Comparison of ENCODE assay signal across 1 cellular context in the genomic region with DNA sequence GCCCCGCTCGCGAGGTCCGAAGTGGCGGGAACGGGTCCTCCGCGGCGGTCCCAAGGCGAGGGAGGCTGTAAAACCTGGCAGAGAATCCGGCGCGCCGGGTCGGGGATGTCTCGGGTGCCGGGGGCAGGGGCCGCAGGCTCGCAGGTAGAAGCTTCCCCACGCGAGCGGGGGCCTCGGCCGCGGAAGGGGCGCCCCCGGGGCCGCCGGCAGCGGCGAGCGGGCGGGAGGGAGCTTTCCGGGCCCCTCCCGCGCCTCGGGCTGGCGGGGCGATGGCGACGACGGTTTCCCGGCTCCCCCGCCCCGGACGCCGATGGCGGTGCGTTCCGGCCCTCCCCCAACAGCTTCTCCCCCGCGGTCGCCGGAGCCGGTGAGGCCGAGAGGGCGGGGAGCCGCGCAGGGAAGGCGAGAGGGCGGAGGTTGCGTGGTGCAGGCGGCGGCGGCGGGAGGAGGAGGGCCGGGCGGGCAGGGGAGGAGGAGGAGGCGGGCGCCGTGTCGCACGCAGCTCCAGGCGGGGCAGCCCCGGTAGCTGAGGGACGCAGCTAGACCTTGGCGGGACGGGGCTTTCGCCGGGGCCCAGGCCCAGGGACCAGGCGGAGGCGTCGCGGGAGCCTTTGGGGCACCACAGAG.
A peak's percentile ranks its signal among the peaks of the same experiment; 100 is the strongest.
TF ChIP-seq lines count a peak whose summit lies in the region.

Gene CUL1, plus strand, starts transcription at position 507 of the 627 bp plus-strand sequence. CDS start 31,220 bp downstream, outside the sequence.

TF ChIP-seq in HepG2, 621 proteins besides CTCF, POLR2A, EP300 and RAD21 (continued from another document and continues in another):
- TF ChIP-seq, protein P1, sequence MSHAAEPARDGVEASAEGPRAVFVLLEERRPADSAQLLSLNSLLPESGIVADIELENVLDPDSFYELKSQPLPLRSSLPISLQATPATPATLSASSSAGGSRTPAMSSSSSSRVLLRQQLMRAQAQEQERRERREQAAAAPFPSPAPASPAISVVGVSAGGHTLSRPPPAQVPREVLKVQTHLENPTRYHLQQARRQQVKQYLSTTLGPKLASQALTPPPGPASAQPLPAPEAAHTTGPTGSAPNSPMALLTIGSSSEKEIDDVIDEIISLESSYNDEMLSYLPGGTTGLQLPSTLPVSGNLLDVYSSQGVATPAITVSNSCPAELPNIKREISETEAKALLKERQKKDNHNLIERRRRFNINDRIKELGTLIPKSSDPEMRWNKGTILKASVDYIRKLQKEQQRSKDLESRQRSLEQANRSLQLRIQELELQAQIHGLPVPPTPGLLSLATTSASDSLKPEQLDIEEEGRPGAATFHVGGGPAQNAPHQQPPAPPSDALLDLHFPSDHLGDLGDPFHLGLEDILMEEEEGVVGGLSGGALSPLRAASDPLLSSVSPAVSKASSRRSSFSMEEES (CRISPR knock-in tag; IDR thresholded peaks at IDR 0.05): no peak
- no peak for TF ChIP-seq RERE (CRISPR knock-in tag; IDR thresholded peaks at IDR 0.05; ENCODE audit: low read depth)
- no peak for TF ChIP-seq ZNF615 (CRISPR knock-in tag; IDR thresholded peaks at IDR 0.05; ENCODE audit: borderline replicate concordance)
- no peak for TF ChIP-seq PAX8 (CRISPR knock-in tag; IDR thresholded peaks at IDR 0.05; ENCODE audit: borderline replicate concordance)
- TF ChIP-seq ZNF562 (CRISPR knock-in tag; IDR thresholded peaks at IDR 0.05; ENCODE audit: borderline replicate concordance): no peak
- no peak for TF ChIP-seq NRL (CRISPR knock-in tag; IDR thresholded peaks at IDR 0.05; ENCODE audit: borderline replicate concordance)
- TF ChIP-seq SRY (CRISPR knock-in tag; IDR thresholded peaks at IDR 0.05): no peak; the same call in 1 of the 2 replicates
- no peak for TF ChIP-seq ZMYM4 (CRISPR knock-in tag; IDR thresholded peaks at IDR 0.05)
- no peak for TF ChIP-seq NFKBIZ (CRISPR knock-in tag; IDR thresholded peaks at IDR 0.05)
- peak; percentile 54; the same call in 1 of the 2 replicates for TF ChIP-seq PHF8 (CRISPR knock-in tag; IDR thresholded peaks at IDR 0.05)
- TF ChIP-seq MTA1 (CRISPR knock-in tag; IDR thresholded peaks at IDR 0.05; ENCODE audit: borderline replicate concordance): no peak
- TF ChIP-seq ZNF101 (CRISPR knock-in tag; IDR thresholded peaks at IDR 0.05; ENCODE audit: borderline replicate concordance, low read depth): no peak
- 0 out of 2 replicates have a peak, but pooled peaks have one; percentile 50 for TF ChIP-seq ZBTB42 (CRISPR knock-in tag; IDR thresholded peaks at IDR 0.05)
- no peak for TF ChIP-seq NR1H2 (CRISPR knock-in tag; IDR thresholded peaks at IDR 0.05; ENCODE audit: borderline replicate concordance, low read depth)
- no peak for TF ChIP-seq KLF11 (CRISPR knock-in tag; IDR thresholded peaks at IDR 0.05)
- peak; percentile 76; the same call in 1 of the 2 replicates for TF ChIP-seq ZNF672 (CRISPR knock-in tag; IDR thresholded peaks at IDR 0.05)
- no peak for TF ChIP-seq ZBTB4 (CRISPR knock-in tag; IDR thresholded peaks at IDR 0.05; ENCODE audit: borderline replicate concordance)
- TF ChIP-seq ZNF234 (CRISPR knock-in tag; conservative IDR thresholded peaks at IDR 0.05): no peak
- no peak for TF ChIP-seq FIP1L1 (IDR thresholded peaks at IDR 0.05; ENCODE audit: borderline replicate concordance, insufficient read depth, low read depth, low read length)
- no peak for TF ChIP-seq MAFF (IDR thresholded peaks at IDR 0.05; ENCODE audit: low read depth, low read length)
- TF ChIP-seq FOSL1 (CRISPR knock-in tag; IDR thresholded peaks at IDR 0.05; ENCODE audit: borderline replicate concordance): no peak
- TF ChIP-seq FOXA3 (CRISPR knock-in tag; IDR thresholded peaks at IDR 0.05): peak; percentile 34; the same call in 1 of the 2 replicates
- no peak for TF ChIP-seq NCOR1 (IDR thresholded peaks at IDR 0.05; ENCODE audit: borderline replicate concordance, low read length)
- TF ChIP-seq GTF3A (CRISPR knock-in tag; conservative IDR thresholded peaks at IDR 0.05): no peak
- no peak for TF ChIP-seq PAF1 (CRISPR knock-in tag; IDR thresholded peaks at IDR 0.05)
- TF ChIP-seq BORCS8-MEF2B (CRISPR knock-in tag; IDR thresholded peaks at IDR 0.05): no peak
- no peak for TF ChIP-seq AGO1 (IDR thresholded peaks at IDR 0.05; ENCODE audit: low read depth, low read length, poor library complexity, severe bottlenecking)
- TF ChIP-seq ZNF333 (CRISPR knock-in tag; IDR thresholded peaks at IDR 0.05; ENCODE audit: borderline replicate concordance): 0 out of 2 replicates have a peak, but pooled peaks have one; percentile 62
- TF ChIP-seq, protein P2, sequence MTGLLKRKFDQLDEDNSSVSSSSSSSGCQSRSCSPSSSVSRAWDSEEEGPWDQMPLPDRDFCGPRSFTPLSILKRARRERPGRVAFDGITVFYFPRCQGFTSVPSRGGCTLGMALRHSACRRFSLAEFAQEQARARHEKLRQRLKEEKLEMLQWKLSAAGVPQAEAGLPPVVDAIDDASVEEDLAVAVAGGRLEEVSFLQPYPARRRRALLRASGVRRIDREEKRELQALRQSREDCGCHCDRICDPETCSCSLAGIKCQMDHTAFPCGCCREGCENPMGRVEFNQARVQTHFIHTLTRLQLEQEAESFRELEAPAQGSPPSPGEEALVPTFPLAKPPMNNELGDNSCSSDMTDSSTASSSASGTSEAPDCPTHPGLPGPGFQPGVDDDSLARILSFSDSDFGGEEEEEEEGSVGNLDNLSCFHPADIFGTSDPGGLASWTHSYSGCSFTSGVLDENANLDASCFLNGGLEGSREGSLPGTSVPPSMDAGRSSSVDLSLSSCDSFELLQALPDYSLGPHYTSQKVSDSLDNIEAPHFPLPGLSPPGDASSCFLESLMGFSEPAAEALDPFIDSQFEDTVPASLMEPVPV (CRISPR knock-in tag; IDR thresholded peaks at IDR 0.05): no peak
- no peak for TF ChIP-seq ZNF781 (CRISPR knock-in tag; IDR thresholded peaks at IDR 0.05; ENCODE audit: borderline replicate concordance, not compliant biosample characterization)
- TF ChIP-seq UBTF (CRISPR knock-in tag; IDR thresholded peaks at IDR 0.05): 0 out of 2 replicates have a peak, but pooled peaks have one; percentile 71
- no peak for TF ChIP-seq ZNF552 (CRISPR knock-in tag; IDR thresholded peaks at IDR 0.05; ENCODE audit: borderline replicate concordance)
- no peak for TF ChIP-seq CBX2 (IDR thresholded peaks at IDR 0.05; ENCODE audit: low read depth, low read length)
- TF ChIP-seq CBX2 (CRISPR knock-in tag; IDR thresholded peaks at IDR 0.05; ENCODE audit: low read depth): no peak; the same call in 1 of the 2 replicates
- no peak for TF ChIP-seq TBL1XR1 (IDR thresholded peaks at IDR 0.05; ENCODE audit: borderline replicate concordance, low read length, partially characterized antibody)
- no peak for TF ChIP-seq NBN (conservative IDR thresholded peaks at IDR 0.05)
- TF ChIP-seq ZNF296 (CRISPR knock-in tag; conservative IDR thresholded peaks at IDR 0.05): no peak
- TF ChIP-seq, protein P3, sequence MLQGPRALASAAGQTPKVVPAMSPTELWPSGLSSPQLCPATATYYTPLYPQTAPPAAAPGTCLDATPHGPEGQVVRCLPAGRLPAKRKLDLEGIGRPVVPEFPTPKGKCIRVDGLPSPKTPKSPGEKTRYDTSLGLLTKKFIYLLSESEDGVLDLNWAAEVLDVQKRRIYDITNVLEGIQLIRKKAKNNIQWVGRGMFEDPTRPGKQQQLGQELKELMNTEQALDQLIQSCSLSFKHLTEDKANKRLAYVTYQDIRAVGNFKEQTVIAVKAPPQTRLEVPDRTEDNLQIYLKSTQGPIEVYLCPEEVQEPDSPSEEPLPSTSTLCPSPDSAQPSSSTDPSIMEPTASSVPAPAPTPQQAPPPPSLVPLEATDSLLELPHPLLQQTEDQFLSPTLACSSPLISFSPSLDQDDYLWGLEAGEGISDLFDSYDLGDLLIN (CRISPR knock-in tag; IDR thresholded peaks at IDR 0.05; ENCODE audit: borderline replicate concordance): no peak
- no peak for TF ChIP-seq ZNF780A (CRISPR knock-in tag; IDR thresholded peaks at IDR 0.05)
- no peak for TF ChIP-seq ARNT2 (CRISPR knock-in tag; IDR thresholded peaks at IDR 0.05; ENCODE audit: low read depth)
- TF ChIP-seq ZNF253 (CRISPR knock-in tag; IDR thresholded peaks at IDR 0.05; ENCODE audit: borderline replicate concordance): no peak
- no peak for TF ChIP-seq EED (CRISPR knock-in tag; IDR thresholded peaks at IDR 0.05)
- TF ChIP-seq ZNF326 (CRISPR knock-in tag; IDR thresholded peaks at IDR 0.05; ENCODE audit: borderline replicate concordance): no peak
